12 cellular contexts compared by ENCODE assay signal in genomic region chr19:14408641-14409120, GRCh38.
DNase-seq lines count a peak whose midpoint lies in the region; ATAC-seq and TF ChIP-seq lines count a peak whose summit lies in the region.
"Had no signal": no experiment of that assay in that cellular context is flagged by ENCODE, and none has a peak within 500 bp of the region (broad histone marks: within the 10 kb centered on the region; RNA-seq: fewer than 3 reads in every experiment).

No MANE protein-coding gene starts in this region.

- H3K27ac ChIP-seq in BLaER1 treated with 17β-estradiol and CSF1 and Interleukin-3, amounts not matched to agents 10 nM and 100 nM, result peak overlapping the region in 3 of 11 experiments; percentile 6 to 68 (median 66); a peak in 5 of 22 replicates
- H3K27ac ChIP-seq in mucosa of rectum (ENCODE audit: low read depth in 2 of 2, low read length in 2 of 2), result peak overlapping the region; percentile 58 to 74
- H3K27ac ChIP-seq: VCaP had no signal

- H3K9ac ChIP-seq in BLaER1 treated with 17β-estradiol and CSF1 and Interleukin-3, amounts not matched to agents 10 nM and 100 nM, result peak overlapping the region in 8 of 11 experiments; percentile 3 to 68 (median 24); a peak in 12 of 22 replicates
- H3K9ac ChIP-seq in mucosa of rectum (ENCODE audit: low read depth in 1 of 2, low read length in 2 of 2), result no peak overlapping the region

- H3K36me3 ChIP-seq in BLaER1 treated with 17β-estradiol and CSF1 and Interleukin-3, amounts not matched to agents 10 nM and 100 nM, result peaks cover 93 to 98% (median 96%) of the 10 kb centered on the region in 11 experiments
- H3K36me3 ChIP-seq in mucosa of rectum (ENCODE audit: control insufficient read depth in 2 of 2, insufficient read depth in 2 of 2, low read length in 2 of 2), result peaks cover 74 to 83% of the 10 kb centered on the region in 2 donors

- no peaks in the 10 kb centered on the region for H3K9me3 ChIP-seq in BLaER1 treated with 17β-estradiol and CSF1 and Interleukin-3, amounts not matched to agents 10 nM and 100 nM (replicated peaks in 1 of 11)
- no peaks in the 10 kb centered on the region for H3K9me3 ChIP-seq in mucosa of rectum (ENCODE audit: control insufficient read depth in 2 of 2, low read length in 2 of 2)

- H3K27me3 Mint-ChIP-seq in activated naive CD8-positive, alpha-beta T cell, result no peaks in the 10 kb centered on the region

- no peak overlapping the region for H3K4me3 Mint-ChIP-seq in activated naive CD8-positive, alpha-beta T cell

- in situ Hi-C loops in GM13976 (cut with MboI; ENCODE audit: low sequenced_read_pairs, unreplicated experiment), result no loop called here

- no peak for ATAC-seq in HG03045 (IDR thresholded peaks at IDR 0.05; ENCODE audit: unreplicated experiment)

- H3K4me1 Mint-ChIP-seq in activated naive CD8-positive, alpha-beta T cell (ENCODE audit: low read depth), result peaks cover 27% of the 10 kb centered on the region

- peak overlapping the region in 8 of 11 experiments; percentile 24 to 97 (median 82); a peak in 11 of 22 replicates for H3K4me2 ChIP-seq in BLaER1 treated with 17β-estradiol and CSF1 and Interleukin-3, amounts not matched to agents 10 nM and 100 nM

- H3K4me3 ChIP-seq in BLaER1 treated with 17β-estradiol and CSF1 and Interleukin-3, amounts not matched to agents 10 nM and 100 nM, result no peak overlapping the region
- H3K4me3 ChIP-seq in mucosa of rectum (ENCODE audit: low read length in 2 of 2), result no peak overlapping the region

- H3K4me1 ChIP-seq in BLaER1 treated with 17β-estradiol and CSF1 and Interleukin-3, amounts not matched to agents 10 nM and 100 nM, result peaks cover 46 to 80% (median 73%) of the 10 kb centered on the region in 10 experiments
- H3K4me1 ChIP-seq in mucosa of rectum (ENCODE audit: control insufficient read depth in 2 of 2, insufficient read depth in 2 of 2, low read length in 2 of 2), result peaks cover 21 to 26% of the 10 kb centered on the region in 2 donors

- peak overlapping the region; percentile 58 for H3K27ac Mint-ChIP-seq in activated naive CD8-positive, alpha-beta T cell

- H3K27me3 ChIP-seq in BLaER1 treated with 17β-estradiol and CSF1 and Interleukin-3, amounts not matched to agents 10 nM and 100 nM, result no peaks in the 10 kb centered on the region
- H3K27me3 ChIP-seq in mucosa of rectum (ENCODE audit: control insufficient read depth in 2 of 2, insufficient read depth in 2 of 2, low read length in 2 of 2), result no peaks in the 10 kb centered on the region

- TF ChIP-seq CTCF in GM13976 (IDR thresholded peaks at IDR 0.05; ENCODE audit: borderline replicate concordance, control extremely low read depth, extremely low read depth, insufficient read depth, missing control alignments), result no peak

- H4K20me1 ChIP-seq in BLaER1 treated with 17β-estradiol and CSF1 and Interleukin-3, amounts not matched to agents 10 nM and 100 nM, result peaks cover 59 to 81% (median 73%) of the 10 kb centered on the region in 11 experiments

- DNase-seq in GM13976 (ENCODE audit: low spot score) (peak; percentile 18), germinal center (ENCODE audit: low spot score) (no peak), cerebellar nuclear complex (lab: John Stamatoyannopoulos, UW) (no peak)
- DNase-seq: IMR-90, NCI-H1048, NCI-H226, retina had no signal

- H3K36me3 Mint-ChIP-seq in activated naive CD8-positive, alpha-beta T cell, result peaks cover 3% of the 10 kb centered on the region

- no peaks in the 10 kb centered on the region for H3K9me3 Mint-ChIP-seq in activated naive CD8-positive, alpha-beta T cell (ENCODE audit: low read depth)

Comparison
In these comparisons a context has a peak if more than half of its experiments do, and no peak if none do; other contexts are left out.
1. H3K9ac ChIP-seq: peak in BLaER1 treated with 17β-estradiol and CSF1 and Interleukin-3, amounts not matched to agents 10 nM and 100 nM (8 of 11); none in mucosa of rectum (0 of 2).